In genomic region chr12:85632390-85632789, GRCh38 we compare ENCODE assay signal across 29 cellular contexts.
A peak's percentile ranks its signal among the peaks of the same experiment; 100 is the strongest.
DNase-seq lines count a peak whose midpoint lies in the region; FAIRE-seq and TF ChIP-seq lines count a peak whose summit lies in the region.
"Had no signal": no experiment of that assay in that cellular context is flagged by ENCODE, and none has a peak within 500 bp of the region (broad histone marks: within the 10 kb centered on the region; RNA-seq: fewer than 3 reads in every experiment).

No MANE protein-coding gene starts in this region.

- no peaks in the 10 kb centered on the region for H3K36me3 Mint-ChIP-seq in CD4-positive, alpha-beta memory T cell
- H3K36me3 Mint-ChIP-seq: brain had no signal

- DNase-seq in AG10803 (ENCODE audit: low read depth) (peak; percentile 6), NCI-H226 (peak; percentile 66), bronchial epithelial cell (ENCODE audit: low read depth) (peak; percentile 39), iris pigment epithelial cell (ENCODE audit: low read depth) (peak; percentile 44), DMS 273 (lab: John Stamatoyannopoulos, UW; ENCODE audit: unreplicated experiment) (no peak), mesenteric fat pad (ENCODE audit: low spot score) (no peak), NK-92 (lab: John Stamatoyannopoulos, UW; ENCODE audit: unreplicated experiment) (no peak)
- no peak for DNase-seq in CD4-positive, alpha-beta memory T cell
- DNase-seq: activated CD4-positive, alpha-beta T cell treated with anti-CD3 and anti-CD28 coated beads, Interleukin-2, amount 10 ng/mL, durations not matched to agents 24 days and 14 days; activated T-cell treated with anti-CD3 and anti-CD28 coated beads, Interleukin-2, amount 50 U/mL, for 24 hours; foreskin keratinocyte; GF-D8; H7; heart right ventricle; lower lobe of right lung; NCI-H1694; NCI-H510A; nephron progenitor cell; ovary; retina; small intestine; stimulated activated naive CD8-positive, alpha-beta T cell treated with anti-CD3 and anti-CD28 coated beads, Interleukin-15, amount 100 ng/mL, for 72 hours; T-helper 2 cell; WERI-Rb-1 had no signal

- H3K36me3 ChIP-seq in bronchial epithelial cell (ENCODE audit: control insufficient read depth, insufficient read depth, low read length) = no peaks in the 10 kb centered on the region
- H3K36me3 ChIP-seq in CD4-positive, alpha-beta memory T cell (ENCODE audit: insufficient read depth, low read length) = no peaks in the 10 kb centered on the region
- H3K36me3 ChIP-seq: heart right ventricle, lower lobe of right lung, ovary, vagina, WERI-Rb-1 had no signal

- POLR2A ChIA-PET in CD4-positive, alpha-beta memory T cell (lab: Charles Lee; ENCODE audit: partially characterized antibody) = no interaction called here

- H3K9me3 Mint-ChIP-seq in CD4-positive, alpha-beta memory T cell = peaks cover 0 to 19% (median 5%) of the 10 kb centered on the region in 8 donors
- H3K9me3 Mint-ChIP-seq: nephron progenitor cell had no signal

- H3K27me3 Mint-ChIP-seq in CD4-positive, alpha-beta memory T cell = no peaks in the 10 kb centered on the region
- H3K27me3 Mint-ChIP-seq: activated CD4-positive, alpha-beta T cell treated with anti-CD3 and anti-CD28 coated beads, Interleukin-2, amount 10 ng/mL, durations not matched to agents 24 days and 14 days; activated T-cell treated with anti-CD3 and anti-CD28 coated beads, Interleukin-2, amount 50 U/mL, for 24 hours; brain; stimulated activated naive CD8-positive, alpha-beta T cell treated with anti-CD3 and anti-CD28 coated beads, Interleukin-15, amount 100 ng/mL, for 72 hours had no signal

- CTCF ChIA-PET in CD4-positive, alpha-beta memory T cell (lab: Charles Lee; ENCODE audit: partially characterized antibody) = no interaction called here

- no peaks in the 10 kb centered on the region for H3K4me1 ChIP-seq in CD4-positive, alpha-beta memory T cell (ENCODE audit: insufficient read depth, low read length)
- H3K4me1 ChIP-seq: heart right ventricle, lower lobe of right lung, vagina had no signal

- H3K27me3 ChIP-seq in bronchial epithelial cell (ENCODE audit: control insufficient read depth, insufficient read depth, low read length) = no peaks in the 10 kb centered on the region
- H3K27me3 ChIP-seq in CD4-positive, alpha-beta memory T cell (ENCODE audit: insufficient read depth, low read length) = no peaks in the 10 kb centered on the region
- H3K27me3 ChIP-seq: foreskin keratinocyte, heart right ventricle, ovary, vagina had no signal

- no peak overlapping the region for H3K4me3 Mint-ChIP-seq in CD4-positive, alpha-beta memory T cell
- H3K4me3 Mint-ChIP-seq: activated CD4-positive, alpha-beta T cell treated with anti-CD3 and anti-CD28 coated beads, Interleukin-2, amount 10 ng/mL, durations not matched to agents 24 days and 14 days; activated T-cell treated with anti-CD3 and anti-CD28 coated beads, Interleukin-2, amount 50 U/mL, for 24 hours; brain; nephron progenitor cell; stimulated activated naive CD8-positive, alpha-beta T cell treated with anti-CD3 and anti-CD28 coated beads, Interleukin-15, amount 100 ng/mL, for 72 hours had no signal

- intact Hi-C loops in CD4-positive, alpha-beta memory T cell (cut with micrococcal nuclease) = no loop called here

- FAIRE-seq in bronchial epithelial cell (lab: Jason Lieb, UNC) = no peak
- FAIRE-seq: small intestine had no signal

- no peak overlapping the region for H3K27ac Mint-ChIP-seq in CD4-positive, alpha-beta memory T cell
- H3K27ac Mint-ChIP-seq: activated CD4-positive, alpha-beta T cell treated with anti-CD3 and anti-CD28 coated beads, Interleukin-2, amount 10 ng/mL, durations not matched to agents 24 days and 14 days; activated T-cell treated with anti-CD3 and anti-CD28 coated beads, Interleukin-2, amount 50 U/mL, for 24 hours; brain; nephron progenitor cell; stimulated activated naive CD8-positive, alpha-beta T cell treated with anti-CD3 and anti-CD28 coated beads, Interleukin-15, amount 100 ng/mL, for 72 hours had no signal

- H3K4me1 Mint-ChIP-seq in CD4-positive, alpha-beta memory T cell = no peaks in the 10 kb centered on the region
- H3K4me1 Mint-ChIP-seq: activated CD4-positive, alpha-beta T cell treated with anti-CD3 and anti-CD28 coated beads, Interleukin-2, amount 10 ng/mL, durations not matched to agents 24 days and 14 days; brain; nephron progenitor cell; stimulated activated naive CD8-positive, alpha-beta T cell treated with anti-CD3 and anti-CD28 coated beads, Interleukin-15, amount 100 ng/mL, for 72 hours had no signal

- TF ChIP-seq CTCF in AG10803 (conservative IDR thresholded peaks at IDR 0.05; ENCODE audit: low read length) = no peak
- no peak for TF ChIP-seq CTCF in bronchial epithelial cell (IDR thresholded peaks at IDR 0.05; ENCODE audit: insufficient read depth, low read length, severe bottlenecking)

- H3K9me3 ChIP-seq in CD4-positive, alpha-beta memory T cell (ENCODE audit: control insufficient read depth in 1 of 2, low read length in 2 of 2) = no peaks in the 10 kb centered on the region
- H3K9me3 ChIP-seq: lower lobe of right lung, ovary, vagina had no signal

- H3K4me3 ChIP-seq in AG10803 (ENCODE audit: low read length) (no peak overlapping the region), bronchial epithelial cell (ENCODE audit: low read depth, low read length) (no peak overlapping the region)
- H3K4me3 ChIP-seq in CD4-positive, alpha-beta memory T cell (ENCODE audit: low read length in 2 of 2) = no peak overlapping the region
- H3K4me3 ChIP-seq: heart right ventricle, lower lobe of right lung, ovary, SK-N-MC, vagina had no signal

- H3K27ac ChIP-seq in CD4-positive, alpha-beta memory T cell (ENCODE audit: low read depth, low read length) = no peak overlapping the region
- H3K27ac ChIP-seq: epithelial cell of prostate, foreskin keratinocyte, heart right ventricle, KMS-11, lower lobe of right lung, ovary, SK-N-MC, vagina, WERI-Rb-1 had no signal

Comparison
In these comparisons a context has a peak if more than half of its experiments do, and no peak if none do; other contexts are left out.
1. DNase-seq: peak in AG10803 (single experiment), NCI-H226 (single experiment), bronchial epithelial cell (single experiment) and iris pigment epithelial cell (single experiment); none in CD4-positive, alpha-beta memory T cell (0 of 5), DMS 273 (single experiment), mesenteric fat pad (single experiment) and NK-92 (single experiment).